8 cellular contexts compared by ENCODE assay signal in genomic region chr3:124217542-124217941, GRCh38.
DNase-seq lines count a peak whose midpoint lies in the region; ATAC-seq lines count a peak whose summit lies in the region.

No MANE protein-coding gene starts in this region.

- ATAC-seq in GM21619 (IDR thresholded peaks at IDR 0.05; ENCODE audit: unreplicated experiment) = no peak
- no peak for ATAC-seq in activated CD4-positive, CD25-positive, alpha-beta regulatory T cell treated with anti-CD3 and anti-CD28 coated beads, Interleukin-2, amount 50 U/mL, for 24 hours

- DNase-seq in stimulated activated CD4-positive, alpha-beta T cell treated with anti-CD3 and anti-CD28 coated beads, Interleukin-1b, Interleukin-23, amount 100 ng/mL, for 48 hours = peak; percentile 4
- DNase-seq in stimulated activated CD4-positive, alpha-beta T cell treated with anti-CD3 and anti-CD28 coated beads, Interleukin-12 subunit alpha, Interleukin-12 subunit beta, amount 100 ng/mL, for 4 hours = no peak
- DNase-seq in SW480 (ENCODE audit: low spot score) (peak; percentile 66), glomerular endothelial cell (ENCODE audit: extremely low read depth, low read depth, low spot score) (peak; percentile 25)
- DNase-seq in stimulated activated CD4-positive, alpha-beta T cell treated with anti-CD3 and anti-CD28 coated beads, Interleukin-4, amount 100 ng/mL, for 48 hours (ENCODE audit: low read depth in 2 of 2) = peak; percentile 5 to 15
- DNase-seq in activated CD4-positive, CD25-positive, alpha-beta regulatory T cell treated with anti-CD3 and anti-CD28 coated beads, Interleukin-2, amount 50 U/mL, for 72 hours = no peak

Comparison
In these comparisons a context has a peak if more than half of its experiments do, and no peak if none do; other contexts are left out.
1. DNase-seq: peak in stimulated activated CD4-positive, alpha-beta T cell treated with anti-CD3 and anti-CD28 coated beads, Interleukin-1b, Interleukin-23, amount 100 ng/mL, for 48 hours (single experiment), SW480 (single experiment), glomerular endothelial cell (single experiment) and stimulated activated CD4-positive, alpha-beta T cell treated with anti-CD3 and anti-CD28 coated beads, Interleukin-4, amount 100 ng/mL, for 48 hours (2 of 2); none in stimulated activated CD4-positive, alpha-beta T cell treated with anti-CD3 and anti-CD28 coated beads, Interleukin-12 subunit alpha, Interleukin-12 subunit beta, amount 100 ng/mL, for 4 hours (single experiment) and activated CD4-positive, CD25-positive, alpha-beta regulatory T cell treated with anti-CD3 and anti-CD28 coated beads, Interleukin-2, amount 50 U/mL, for 72 hours (single experiment).